In the genomic region with DNA sequence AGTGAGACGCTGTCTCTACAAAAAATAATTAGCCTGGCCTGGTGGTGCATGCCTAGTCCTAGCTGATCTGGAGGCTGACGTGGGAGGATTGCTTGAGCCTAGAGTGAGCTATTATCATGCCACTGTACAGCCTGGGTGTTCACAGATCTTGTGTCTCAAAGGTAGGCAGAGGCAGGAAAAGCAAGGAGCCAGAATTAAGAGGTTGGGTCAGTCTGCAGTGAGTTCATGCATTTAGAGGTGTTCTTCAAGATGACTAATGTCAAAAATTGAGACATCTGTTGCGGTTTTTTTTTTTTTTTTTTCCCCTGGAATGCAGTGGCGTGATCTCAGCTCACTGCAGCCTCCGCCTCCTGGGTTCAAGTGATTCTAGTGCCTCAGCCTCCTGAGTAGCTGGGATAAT, we compare ENCODE assay signal across 11 cellular contexts. TPM values are rescaled to one million over a fixed set of nuclear protein-coding genes. Genes with fewer than 3 reads are reported as not detected.
DNase-seq lines count a peak whose midpoint lies in the region; ATAC-seq lines count a peak whose summit lies in the region.
"Had no signal": no experiment of that assay in that cellular context is flagged by ENCODE, and none has a peak within 500 bp of the region (broad histone marks: within the 10 kb centered on the region; RNA-seq: fewer than 3 reads in every experiment).

No MANE protein-coding gene starts in this region.

- no peak for ATAC-seq in left ventricle myocardium superior
- ATAC-seq: gastrocnemius medialis had no signal

- H3K4me3 Mint-ChIP-seq in activated naive CD8-positive, alpha-beta T cell treated with anti-CD3 and anti-CD28 coated beads for 36 hours = no peak overlapping the region

- peak; percentile 38 for DNase-seq in SIG-M5 treated with dmso at 0.1 percent for 504 hours (lab: John Stamatoyannopoulos, UW; ENCODE audit: unreplicated experiment)
- no peak for DNase-seq in SIG-M5 (lab: John Stamatoyannopoulos, UW)
- DNase-seq in HCEC 1CT = peak; percentile 86
- DNase-seq in activated naive CD8-positive, alpha-beta T cell treated with anti-CD3 and anti-CD28 coated beads for 36 hours = no peak
- peak; percentile 41 for DNase-seq in myocyte (ENCODE audit: low read depth)
- no peak for DNase-seq in left ventricle myocardium superior
- DNase-seq in NCI-H1694 treated with DMSO at 0.1 percent for 48 hours (lab: John Stamatoyannopoulos, UW) = no peak
- DNase-seq in HuH-7 (ENCODE audit: low spot score) = no peak
- DNase-seq: gastrocnemius medialis, MG63, transverse colon had no signal

- intact Hi-C loops in left ventricle myocardium superior (cut with micrococcal nuclease) = no loop called here

- H3K27me3 Mint-ChIP-seq in activated naive CD8-positive, alpha-beta T cell treated with anti-CD3 and anti-CD28 coated beads for 36 hours = peaks cover 5% of the 10 kb centered on the region

- H3K4me1 Mint-ChIP-seq in activated naive CD8-positive, alpha-beta T cell treated with anti-CD3 and anti-CD28 coated beads for 36 hours = peaks cover 31% of the 10 kb centered on the region

- peak overlapping the region; percentile 27 for H3K27ac Mint-ChIP-seq in activated naive CD8-positive, alpha-beta T cell treated with anti-CD3 and anti-CD28 coated beads for 36 hours

- H3K9me3 Mint-ChIP-seq in activated naive CD8-positive, alpha-beta T cell treated with anti-CD3 and anti-CD28 coated beads for 36 hours = no peaks in the 10 kb centered on the region

- peaks cover 57% of the 10 kb centered on the region for H3K36me3 Mint-ChIP-seq in activated naive CD8-positive, alpha-beta T cell treated with anti-CD3 and anti-CD28 coated beads for 36 hours

RNA-seq across cellular contexts. Expression of a gene that starts 5.4 kb away (rescaled TPM):
- total RNA-seq in activated naive CD8-positive, alpha-beta T cell treated with anti-CD3 and anti-CD28 coated beads for 36 hours = 1,000 to 10,000 TPM; 3,010 to 3,071 TPM
- 2,394 and 2,622 TPM in 2 replicates for total RNA-seq in myocyte
- 2,331 TPM for polyA plus RNA-seq in myocyte (2012)
- 436 TPM for total RNA-seq in left ventricle myocardium superior

RNA-seq across cellular contexts. Expression of a gene that starts 46.0 kb away (rescaled TPM):
- total RNA-seq in activated naive CD8-positive, alpha-beta T cell treated with anti-CD3 and anti-CD28 coated beads for 36 hours = 100 to 1,000 TPM; 291 to 305 TPM
- total RNA-seq in myocyte (232 and 296 TPM in 2 replicates), left ventricle myocardium superior (261 TPM)
- polyA plus RNA-seq in myocyte (2012) = 163 TPM

RNA-seq across cellular contexts. Expression of a gene that starts 53.2 kb away (rescaled TPM):
- 100 to 1,000 TPM; 116 to 122 TPM for total RNA-seq in activated naive CD8-positive, alpha-beta T cell treated with anti-CD3 and anti-CD28 coated beads for 36 hours
- 14.7 and 21.8 TPM in 2 replicates for total RNA-seq in myocyte
- 67.7 TPM for polyA plus RNA-seq in myocyte (2012)
- 64.8 TPM for total RNA-seq in left ventricle myocardium superior

Comparison
In these comparisons a context has a peak if more than half of its experiments do, and no peak if none do; other contexts are left out.
1. DNase-seq: peak in SIG-M5 treated with dmso at 0.1 percent for 504 hours (single experiment), HCEC 1CT (single experiment) and myocyte (single experiment); none in SIG-M5 (single experiment), activated naive CD8-positive, alpha-beta T cell treated with anti-CD3 and anti-CD28 coated beads for 36 hours (single experiment), left ventricle myocardium superior (single experiment), NCI-H1694 treated with DMSO at 0.1 percent for 48 hours (single experiment) and HuH-7 (single experiment).